Comparison of ENCODE assay signal across 24 cellular contexts in genomic region chr10:72943498-72944234, GRCh38. TPM values are rescaled to one million over a fixed set of nuclear protein-coding genes. Genes with fewer than 3 reads are reported as not detected.
"Had no signal": no experiment of that assay in that cellular context is flagged by ENCODE, and none has a peak within 500 bp of the region (broad histone marks: within the 10 kb centered on the region; RNA-seq: fewer than 3 reads in every experiment).

No MANE protein-coding gene starts in this region.

- H3K9ac ChIP-seq: SK-N-SH had no signal

- ATAC-seq: T-cell had no signal

- H3K4me3 ChIP-seq: SJSA1 had no signal

- DNase-seq: Kasumi-1, KG1, MM.1S, NCI-H1092 treated with DMSO at 0.1 percent for 48 hours, NCI-H1436, NCI-H187, NCI-H2029, NCI-H2081 treated with DMSO at 0.1 percent for 48 hours, NCI-H2171, NCI-H345, NCI-H446 treated with DMSO at 0.1 percent for 48 hours, NCI-H510A treated with DMSO at 0.1 percent for 48 hours, NCI-H526, Right ventricle myocardium superior, RPMI8226, SIG-M5, SK-N-SH, SW 1271, T-cell had no signal

- H3K9me3 ChIP-seq: SJSA1, SK-N-SH had no signal

- H3K4me2 ChIP-seq: SK-N-SH had no signal

- FAIRE-seq: RCC 7860 had no signal

- H3K27ac ChIP-seq: SJSA1 had no signal

- H3K27ac Mint-ChIP-seq: T-cell; T-helper 1 cell treated with Interleukin-12 subunit alpha and Interleukin-12 subunit beta and Interleukin-4 antibody, amounts not matched to agents 30 μg/mL and 1 μg/mL, for 36 hours had no signal

- H3K27me3 ChIP-seq: SJSA1 had no signal

- H3K4me1 ChIP-seq: SJSA1 had no signal

- H3K36me3 ChIP-seq: SJSA1 had no signal

- H3K36me3 Mint-ChIP-seq: T-cell had no signal

- H3K4me3 Mint-ChIP-seq: T-cell; T-helper 1 cell treated with Interleukin-12 subunit alpha and Interleukin-12 subunit beta and Interleukin-4 antibody, amounts not matched to agents 30 μg/mL and 1 μg/mL, for 36 hours had no signal

- H3K9me2 ChIP-seq: SK-N-SH had no signal

- H3K9me3 Mint-ChIP-seq: T-cell; T-helper 1 cell treated with Interleukin-12 subunit alpha and Interleukin-12 subunit beta and Interleukin-4 antibody, amounts not matched to agents 30 μg/mL and 1 μg/mL, for 36 hours had no signal

RNA-seq across cellular contexts. Expression of gene PLA2G12B, which starts 10.9 kb away (rescaled TPM):
- total RNA-seq: HT-29, M059J, SJSA1, T-cell had no signal
- polyA plus RNA-seq: SK-N-SH had no signal

RNA-seq across cellular contexts. Expression of gene OIT3, which starts 50.1 kb away (rescaled TPM):
- total RNA-seq: HT-29, M059J, Right ventricle myocardium superior, SJSA1, T-cell had no signal
- polyA plus RNA-seq: SK-N-SH had no signal
